ENCODE assay signal across 20 cellular contexts in the genomic region with DNA sequence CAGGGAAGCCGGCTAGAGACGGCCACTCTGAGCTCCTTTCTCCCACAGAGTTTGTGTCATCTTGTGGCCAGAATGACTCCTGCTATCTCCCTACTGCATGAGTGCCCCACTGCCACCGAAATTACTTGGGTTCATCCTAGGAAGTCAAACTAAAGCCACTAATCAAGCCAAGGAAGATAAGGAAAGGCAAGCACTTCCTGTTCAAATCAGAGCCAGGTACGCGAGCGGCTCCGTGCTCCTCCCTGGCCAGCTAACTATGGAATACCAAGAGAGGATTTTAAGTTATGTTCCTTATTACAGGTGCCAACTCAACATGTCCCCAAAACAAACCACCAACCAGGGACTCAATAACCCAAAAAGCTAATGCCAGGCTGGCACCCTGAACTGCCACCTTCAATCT. TPM values are rescaled to one million over a fixed set of nuclear protein-coding genes. Genes with fewer than 3 reads are reported as not detected.
DNase-seq lines count a peak whose midpoint lies in the region; ATAC-seq and TF ChIP-seq lines count a peak whose summit lies in the region.
"Had no signal": no experiment of that assay in that cellular context is flagged by ENCODE, and none has a peak within 500 bp of the region (broad histone marks: within the 10 kb centered on the region; RNA-seq: fewer than 3 reads in every experiment).

No MANE protein-coding gene starts in this region.

- no peak for ATAC-seq in heart left ventricle
- ATAC-seq in left cardiac atrium, result no peak
- ATAC-seq in GM19395 (IDR thresholded peaks at IDR 0.05; ENCODE audit: unreplicated experiment), result peak; percentile 4
- ATAC-seq in stimulated activated effector memory CD8-positive, alpha-beta T cell treated with anti-CD3 and anti-CD28 coated beads, Interleukin-12 subunit alpha, Interleukin-12 subunit beta, amount 100 ng/mL, for 72 hours, result no peak
- ATAC-seq: A549; body of pancreas; left lobe of liver; naive thymus-derived CD8-positive, alpha-beta T cell had no signal

- H3K27ac Mint-ChIP-seq in stimulated activated effector memory CD8-positive, alpha-beta T cell treated with anti-CD3 and anti-CD28 coated beads, Interleukin-12 subunit alpha, Interleukin-12 subunit beta, amount 100 ng/mL, for 72 hours, result peak overlapping the region; percentile 82
- peak overlapping the region in 1 of 8 donors; percentile 10 for H3K27ac Mint-ChIP-seq in CD8-positive, alpha-beta memory T cell

- peaks cover 5 to 100% (median 100%) of the 10 kb centered on the region in 9 donors for H3K36me3 ChIP-seq in heart left ventricle
- peaks cover 80% of the 10 kb centered on the region for H3K36me3 ChIP-seq in CD8-positive, alpha-beta memory T cell (ENCODE audit: insufficient read depth, low read length)

- H3K4me1 Mint-ChIP-seq in stimulated activated effector memory CD8-positive, alpha-beta T cell treated with anti-CD3 and anti-CD28 coated beads, Interleukin-12 subunit alpha, Interleukin-12 subunit beta, amount 100 ng/mL, for 72 hours, result peaks cover 6% of the 10 kb centered on the region
- H3K4me1 Mint-ChIP-seq in CD8-positive, alpha-beta memory T cell, result no peaks in the 10 kb centered on the region

- POLR2A ChIA-PET in RWPE1 (lab: Yijun Ruan, JAX; ENCODE audit: low non-redundant PET), result interaction anchor here (0.6 kb wide), 1 partner anchor 35 kb away, joined by 8 read pairs; no protein-coding TSS in a partner anchor
- POLR2A ChIA-PET in CD8-positive, alpha-beta memory T cell (lab: Charles Lee), result no interaction called here

- no peak for DNase-seq in heart left ventricle
- DNase-seq in left cardiac atrium, result no peak
- DNase-seq in RWPE1 (ENCODE audit: low spot score), result no peak
- no peak for DNase-seq in stimulated activated effector memory CD8-positive, alpha-beta T cell treated with anti-CD3 and anti-CD28 coated beads, Interleukin-12 subunit alpha, Interleukin-12 subunit beta, amount 100 ng/mL, for 72 hours (ENCODE audit: low spot score in 2 of 2)
- no peak for DNase-seq in NCI-H1092 (lab: John Stamatoyannopoulos, UW)
- no peak for DNase-seq in stimulated activated CD4-positive, alpha-beta T cell treated with anti-CD3 and anti-CD28 coated beads, Interleukin-4, amount 100 ng/mL, for 1 hour
- DNase-seq in CD8-positive, alpha-beta memory T cell, result no peak
- DNase-seq: activated gamma-delta T cell; activated T-cell treated with anti-CD3 and anti-CD28 coated beads for 4 hours; adrenal gland; AML-193; body of pancreas; naive thymus-derived CD8-positive, alpha-beta T cell; NCI-H446 treated with DMSO at 0.1 percent for 48 hours; SIG-M5 had no signal

- CTCF ChIA-PET in RWPE1 (lab: Yijun Ruan, JAX), result interaction anchor here (1.6 kb wide), 1 partner anchor 10 kb away, joined by 4 read pairs; no protein-coding TSS in a partner anchor
- CTCF ChIA-PET in CD8-positive, alpha-beta memory T cell (lab: Charles Lee), result interaction anchor here (1.5 kb wide), 1 partner anchor 10 kb away, joined by 3 read pairs; no protein-coding TSS in a partner anchor

- no peak for TF ChIP-seq CTCF in heart left ventricle (IDR thresholded peaks at IDR 0.05)
- TF ChIP-seq CTCF in RWPE1 (conservative IDR thresholded peaks at IDR 0.05; ENCODE audit: low read depth), result no peak

- no peaks in the 10 kb centered on the region for H3K9me3 Mint-ChIP-seq in stimulated activated effector memory CD8-positive, alpha-beta T cell treated with anti-CD3 and anti-CD28 coated beads, Interleukin-12 subunit alpha, Interleukin-12 subunit beta, amount 100 ng/mL, for 72 hours
- H3K9me3 Mint-ChIP-seq in CD8-positive, alpha-beta memory T cell, result no peaks in the 10 kb centered on the region
- H3K9me3 Mint-ChIP-seq: naive thymus-derived CD8-positive, alpha-beta T cell had no signal

- no peaks in the 10 kb centered on the region for H3K9me3 ChIP-seq in heart left ventricle
- no peaks in the 10 kb centered on the region for H3K9me3 ChIP-seq in CD8-positive, alpha-beta memory T cell (ENCODE audit: low read length)
- H3K9me3 ChIP-seq: A549, adrenal gland, body of pancreas, HAP-1, transverse colon had no signal

- no peak overlapping the region for H3K4me3 ChIP-seq in heart left ventricle
- no peak overlapping the region for H3K4me3 ChIP-seq in CD8-positive, alpha-beta memory T cell (ENCODE audit: low read length)
- H3K4me3 ChIP-seq: A549, adrenal gland, body of pancreas, HAP-1, transverse colon had no signal

- H3K27me3 Mint-ChIP-seq in CD8-positive, alpha-beta memory T cell, result no peaks in the 10 kb centered on the region
- H3K27me3 Mint-ChIP-seq: naive thymus-derived CD8-positive, alpha-beta T cell had no signal

- no peak for TF ChIP-seq POLR2A in heart left ventricle (IDR thresholded peaks at IDR 0.05)

- WGBS in heart left ventricle, 4 donors, result 36 to 67% (median 44%) methylated on average over 2 to 7 of the region's 7 CpGs

- peaks cover 0 to 29% (median 10%) of the 10 kb centered on the region in 12 donors for H3K4me1 ChIP-seq in heart left ventricle
- no peaks in the 10 kb centered on the region for H3K4me1 ChIP-seq in CD8-positive, alpha-beta memory T cell (ENCODE audit: insufficient read depth, low read length)
- H3K4me1 ChIP-seq: A549, adrenal gland, body of pancreas, HAP-1, transverse colon had no signal

- H3K27me3 ChIP-seq in heart left ventricle, result no peaks in the 10 kb centered on the region
- H3K27me3 ChIP-seq in CD8-positive, alpha-beta memory T cell (ENCODE audit: insufficient read depth, low read length, poor library complexity, severe bottlenecking), result no peaks in the 10 kb centered on the region
- H3K27me3 ChIP-seq: adrenal gland, body of pancreas, transverse colon had no signal

- H3K27ac ChIP-seq in heart left ventricle, result peak overlapping the region in 8 of 12 donors; percentile 4 to 60 (median 48)
- peak overlapping the region; percentile 11; the same call in 1 of the 2 replicates for H3K27ac ChIP-seq in RWPE1
- H3K27ac ChIP-seq in CD8-positive, alpha-beta memory T cell (ENCODE audit: low read depth, low read length), result no peak overlapping the region
- H3K27ac ChIP-seq: A549, adrenal gland, body of pancreas, transverse colon had no signal

- peaks cover 100% of the 10 kb centered on the region for H3K36me3 Mint-ChIP-seq in stimulated activated effector memory CD8-positive, alpha-beta T cell treated with anti-CD3 and anti-CD28 coated beads, Interleukin-12 subunit alpha, Interleukin-12 subunit beta, amount 100 ng/mL, for 72 hours
- H3K36me3 Mint-ChIP-seq in CD8-positive, alpha-beta memory T cell, result peaks cover 0 to 93% (median 12%) of the 10 kb centered on the region in 3 donors

- H3K4me3 Mint-ChIP-seq in stimulated activated effector memory CD8-positive, alpha-beta T cell treated with anti-CD3 and anti-CD28 coated beads, Interleukin-12 subunit alpha, Interleukin-12 subunit beta, amount 100 ng/mL, for 72 hours, result no peak overlapping the region
- no peak overlapping the region for H3K4me3 Mint-ChIP-seq in CD8-positive, alpha-beta memory T cell
- H3K4me3 Mint-ChIP-seq: naive thymus-derived CD8-positive, alpha-beta T cell had no signal

- intact Hi-C loops in heart left ventricle (cut with DNase I), result no loop called here
- intact Hi-C loops in left cardiac atrium (cut with DNase I), result no loop called here

RNA-seq across cellular contexts. Expression of gene RAB35, which starts 15.9 kb away (rescaled TPM):
- 10 to 100 TPM; 16.4 to 46.2 (median 26.4) TPM for total RNA-seq in heart left ventricle
- 10 to 100 TPM; 15.4 to 44.6 TPM for polyA plus RNA-seq in heart left ventricle
- total RNA-seq in left cardiac atrium, result 10 to 100 TPM; 26.7 to 42.2 TPM
- 10 to 100 TPM; 66.8 to 77.8 TPM for total RNA-seq in CD8-positive, alpha-beta memory T cell
- 26.9 TPM for polyA plus RNA-seq in CD8-positive, alpha-beta memory T cell
